ENCODE assay signal across 17 cellular contexts in the genomic region with DNA sequence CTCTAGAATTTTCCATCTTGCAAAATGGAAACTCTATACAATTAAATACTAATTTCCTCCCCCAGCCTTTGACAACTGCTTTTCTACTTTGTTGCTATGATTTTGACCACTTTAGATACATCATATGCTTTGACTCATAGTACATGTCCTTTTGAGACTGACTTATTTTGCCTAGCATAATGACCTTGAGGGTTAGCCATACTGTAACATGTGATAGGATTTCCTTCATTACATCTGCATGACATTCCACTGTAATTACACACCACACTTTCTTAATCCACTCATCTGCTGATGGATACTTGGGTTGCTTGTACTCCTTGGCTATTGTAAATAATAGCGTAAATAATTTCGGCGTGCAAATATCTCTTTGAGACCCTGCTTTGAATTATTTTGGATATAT.
DNase-seq lines count a peak whose midpoint lies in the region; ATAC-seq, FAIRE-seq and TF ChIP-seq lines count a peak whose summit lies in the region.
"Had no signal": no experiment of that assay in that cellular context is flagged by ENCODE, and none has a peak within 500 bp of the region (broad histone marks: within the 10 kb centered on the region; RNA-seq: fewer than 3 reads in every experiment).

No MANE protein-coding gene starts in this region.

- H3K4me2 ChIP-seq in A549: no peak overlapping the region; the same call in 2 of the 3 replicates

- POLR2A ChIA-PET in A549 (lab: Yijun Ruan, JAX): interaction anchor here (0.9 kb wide), 1 partner anchor 939 kb away, joined by 3 read pairs; no protein-coding TSS in a partner anchor

- no peaks in the 10 kb centered on the region for H3K36me3 Mint-ChIP-seq in natural killer cell treated with Interleukin-12 subunit alpha and Interleukin-12 subunit beta and Interleukin-15 and Interleukin-18, amount 100 ng/mL, for 72 hours
- H3K36me3 Mint-ChIP-seq: activated naive CD4-positive, alpha-beta T cell treated with anti-CD3 and anti-CD28 coated beads, Interleukin-2, amount 50 U/mL, for 72 hours had no signal

- no peaks in the 10 kb centered on the region for H3K27me3 Mint-ChIP-seq in natural killer cell treated with Interleukin-12 subunit alpha and Interleukin-12 subunit beta and Interleukin-15 and Interleukin-18, amount 100 ng/mL, for 72 hours

- H3K9me3 ChIP-seq in A549: no peaks in the 10 kb centered on the region
- H3K9me3 ChIP-seq: ovary had no signal

- H3K4me3 ChIP-seq in A549: no peak overlapping the region
- H3K4me3 ChIP-seq in bronchial epithelial cell (ENCODE audit: low read depth, low read length): no peak overlapping the region
- H3K4me3 ChIP-seq: ovary had no signal

- CTCF ChIA-PET in A549 (lab: Yijun Ruan, JAX): interaction anchor here (1.1 to 1.4 kb wide), 2 partner anchors 9 to 11 kb away, joined by 4 to 7 read pairs; no protein-coding TSS in a partner anchor

- FAIRE-seq in A549 (lab: Jason Lieb, UNC) (no peak), bronchial epithelial cell (lab: Jason Lieb, UNC) (no peak)

- H3K36me3 ChIP-seq in bronchial epithelial cell (ENCODE audit: control insufficient read depth, insufficient read depth, low read length): no peaks in the 10 kb centered on the region
- H3K36me3 ChIP-seq: ovary had no signal

- 92% methylated on average over 3 of the region's 3 CpGs for WGBS in A549 (ENCODE audit: missing lambda C conversion rate)

- peak overlapping the region; percentile 65 to 92; a peak in 3 of 6 replicates for H3K27ac ChIP-seq in A549
- H3K27ac ChIP-seq: ovary had no signal

- TF ChIP-seq RAD21 in A549 (conservative IDR thresholded peaks at IDR 0.05 in 1 of 2, IDR thresholded peaks at IDR 0.05 in 1 of 2): no peak

- no peaks in the 10 kb centered on the region for H3K9me3 Mint-ChIP-seq in natural killer cell treated with Interleukin-12 subunit alpha and Interleukin-12 subunit beta and Interleukin-15 and Interleukin-18, amount 100 ng/mL, for 72 hours
- H3K9me3 Mint-ChIP-seq: activated naive CD4-positive, alpha-beta T cell treated with anti-CD3 and anti-CD28 coated beads, Interleukin-2, amount 50 U/mL, for 72 hours had no signal

- no peaks in the 10 kb centered on the region for H3K27me3 ChIP-seq in bronchial epithelial cell (ENCODE audit: control insufficient read depth, insufficient read depth, low read length)
- H3K27me3 ChIP-seq: ovary had no signal

- peaks cover 58% of the 10 kb centered on the region for H3K4me1 ChIP-seq in A549

- H3K4me1 Mint-ChIP-seq in natural killer cell treated with Interleukin-12 subunit alpha and Interleukin-12 subunit beta and Interleukin-15 and Interleukin-18, amount 100 ng/mL, for 72 hours (ENCODE audit: low read depth in 2 of 2): peaks cover 38 to 49% of the 10 kb centered on the region in 2 donors

- no peak for ATAC-seq in A549
- ATAC-seq in natural killer cell treated with Interleukin-12 subunit alpha and Interleukin-12 subunit beta and Interleukin-15 and Interleukin-18, amount 100 ng/mL, for 72 hours: no peak

- DNase-seq in A549 (ENCODE audit: low read depth in 1 of 2, low spot score in 1 of 2) (no peak), HS-5 (ENCODE audit: low read depth) (peak; percentile 92), bronchial epithelial cell (ENCODE audit: low read depth) (peak; percentile 75), iris pigment epithelial cell (ENCODE audit: low read depth) (peak; percentile 80), DMS53 treated with DMSO at 0.1 percent for 48 hours (lab: John Stamatoyannopoulos, UW; ENCODE audit: unreplicated experiment) (no peak), COLO829 (ENCODE audit: low spot score) (no peak)
- no peak for DNase-seq in stimulated activated CD4-positive, alpha-beta T cell treated with anti-CD3 and anti-CD28 coated beads, Interleukin-4, amount 100 ng/mL, for 1 hour
- DNase-seq in natural killer cell treated with Interleukin-12 subunit alpha and Interleukin-12 subunit beta and Interleukin-15 and Interleukin-18, amount 100 ng/mL, for 72 hours (ENCODE audit: low spot score): no peak
- DNase-seq: activated CD4-positive, CD25-positive, alpha-beta regulatory T cell treated with anti-CD3 and anti-CD28 coated beads, Interleukin-2, amount 50 U/mL, for 72 hours; caudate nucleus; COR-L47; NCI-H1105 treated with DMSO at 0.1 percent for 48 hours; NCI-H2171; ovary; Right ventricle myocardium superior; stimulated activated naive CD4-positive, alpha-beta T cell had no signal

- no peak for TF ChIP-seq EP300 in A549 (IDR thresholded peaks at IDR 0.05)

- TF ChIP-seq CTCF in A549 (IDR thresholded peaks at IDR 0.05) (no peak), bronchial epithelial cell (IDR thresholded peaks at IDR 0.05; ENCODE audit: insufficient read depth, low read length, severe bottlenecking) (no peak)

- H3K27ac Mint-ChIP-seq in natural killer cell treated with Interleukin-12 subunit alpha and Interleukin-12 subunit beta and Interleukin-15 and Interleukin-18, amount 100 ng/mL, for 72 hours: no peak overlapping the region
- H3K27ac Mint-ChIP-seq: activated naive CD4-positive, alpha-beta T cell treated with anti-CD3 and anti-CD28 coated beads, Interleukin-2, amount 50 U/mL, for 72 hours had no signal

- TF ChIP-seq POLR2A in A549 (IDR thresholded peaks at IDR 0.05; ENCODE audit: low read length): no peak

- H3K4me3 Mint-ChIP-seq in natural killer cell treated with Interleukin-12 subunit alpha and Interleukin-12 subunit beta and Interleukin-15 and Interleukin-18, amount 100 ng/mL, for 72 hours: no peak overlapping the region

TF ChIP-seq in A549, 52 proteins besides CTCF, POLR2A, EP300 and RAD21:
- TF ChIP-seq, protein P1, sequence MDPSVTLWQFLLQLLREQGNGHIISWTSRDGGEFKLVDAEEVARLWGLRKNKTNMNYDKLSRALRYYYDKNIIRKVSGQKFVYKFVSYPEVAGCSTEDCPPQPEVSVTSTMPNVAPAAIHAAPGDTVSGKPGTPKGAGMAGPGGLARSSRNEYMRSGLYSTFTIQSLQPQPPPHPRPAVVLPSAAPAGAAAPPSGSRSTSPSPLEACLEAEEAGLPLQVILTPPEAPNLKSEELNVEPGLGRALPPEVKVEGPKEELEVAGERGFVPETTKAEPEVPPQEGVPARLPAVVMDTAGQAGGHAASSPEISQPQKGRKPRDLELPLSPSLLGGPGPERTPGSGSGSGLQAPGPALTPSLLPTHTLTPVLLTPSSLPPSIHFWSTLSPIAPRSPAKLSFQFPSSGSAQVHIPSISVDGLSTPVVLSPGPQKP (IDR thresholded peaks at IDR 0.05; ENCODE audit: low read depth, low read length): no peak
- TF ChIP-seq CHD2 (IDR thresholded peaks at IDR 0.05; ENCODE audit: low read length, partially characterized antibody): no peak
- TF ChIP-seq, protein P2, sequence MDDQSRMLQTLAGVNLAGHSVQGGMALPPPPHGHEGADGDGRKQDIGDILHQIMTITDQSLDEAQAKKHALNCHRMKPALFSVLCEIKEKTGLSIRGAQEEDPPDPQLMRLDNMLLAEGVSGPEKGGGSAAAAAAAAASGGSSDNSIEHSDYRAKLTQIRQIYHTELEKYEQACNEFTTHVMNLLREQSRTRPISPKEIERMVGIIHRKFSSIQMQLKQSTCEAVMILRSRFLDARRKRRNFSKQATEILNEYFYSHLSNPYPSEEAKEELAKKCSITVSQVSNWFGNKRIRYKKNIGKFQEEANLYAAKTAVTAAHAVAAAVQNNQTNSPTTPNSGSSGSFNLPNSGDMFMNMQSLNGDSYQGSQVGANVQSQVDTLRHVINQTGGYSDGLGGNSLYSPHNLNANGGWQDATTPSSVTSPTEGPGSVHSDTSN (IDR thresholded peaks at IDR 0.05): no peak
- no peak for TF ChIP-seq FOSB (CRISPR knock-in tag; IDR thresholded peaks at IDR 0.05)
- TF ChIP-seq FOSL2 (IDR thresholded peaks at IDR 0.05): no peak
- 0 out of 2 replicates have a peak, but pooled peaks have one; percentile 8 for TF ChIP-seq FOSL2 (CRISPR knock-in tag; IDR thresholded peaks at IDR 0.05)
- TF ChIP-seq POLR2AphosphoS2 (conservative IDR thresholded peaks at IDR 0.05; ENCODE audit: low read length): no peak
- TF ChIP-seq BHLHE40 (IDR thresholded peaks at IDR 0.05; ENCODE audit: low read depth, low read length): no peak
- TF ChIP-seq EHMT2 (IDR thresholded peaks at IDR 0.05; ENCODE audit: low read depth): no peak
TF ChIP-seq in A549: peak in this region for 1.

Comparison
In these comparisons a context has a peak if more than half of its experiments do, and no peak if none do; other contexts are left out.
1. DNase-seq: peak in HS-5 (single experiment), bronchial epithelial cell (single experiment) and iris pigment epithelial cell (single experiment); none in A549 (0 of 2), stimulated activated CD4-positive, alpha-beta T cell treated with anti-CD3 and anti-CD28 coated beads, Interleukin-4, amount 100 ng/mL, for 1 hour (single experiment), DMS53 treated with DMSO at 0.1 percent for 48 hours (single experiment), COLO829 (single experiment) and natural killer cell treated with Interleukin-12 subunit alpha and Interleukin-12 subunit beta and Interleukin-15 and Interleukin-18, amount 100 ng/mL, for 72 hours (single experiment).